24 cellular contexts compared by ENCODE assay signal in genomic region chr21:31164713-31165694, GRCh38.
DNase-seq lines count a peak whose midpoint lies in the region; ATAC-seq, FAIRE-seq and TF ChIP-seq lines count a peak whose summit lies in the region.
"Had no signal": no experiment of that assay in that cellular context is flagged by ENCODE, and none has a peak within 500 bp of the region (broad histone marks: within the 10 kb centered on the region; RNA-seq: fewer than 3 reads in every experiment).

No MANE protein-coding gene starts in this region.

- DNase-seq in activated naive CD4-positive, alpha-beta T cell treated with anti-CD3 and anti-CD28 coated beads for 36 hours, result peak; percentile 56
- DNase-seq in activated naive CD4-positive, alpha-beta T cell (lab: John Stamatoyannopoulos, UW), result no peak
- DNase-seq in GM12892 (ENCODE audit: insufficient read length), result no peak
- no peak for DNase-seq in activated T-helper 2 cell treated with anti-CD3 and anti-CD28 coated beads, Interferon-gamma antibody, Interleukin-2, Interleukin-4, amounts not matched to agents 10 μg/mL and 5 μg/mL and 100 μg/mL, durations not matched to agents 14 hours and 24 hours and 36 hours (ENCODE audit: low spot score)
- peak; percentile 37 for DNase-seq in retina
- DNase-seq in dorsolateral prefrontal cortex, result no peak
- DNase-seq in esophagus muscularis mucosa (ENCODE audit: extremely low spot score), result no peak
- DNase-seq in sciatic nerve (ENCODE audit: low spot score), result no peak
- DNase-seq: H9; MM.1S; NCI-H1417; NCI-H2029 treated with DMSO at 0.1 percent for 48 hours; NCI-H526; PC-9; right cardiac atrium; SK-N-SH; stimulated activated CD4-positive, alpha-beta T cell treated with anti-CD3 and anti-CD28 coated beads, Interleukin-2, amount 100 ng/mL, for 24 hours; stimulated activated CD8-positive, alpha-beta memory T cell treated with anti-CD3 and anti-CD28 coated beads, Interleukin-4, amount 100 ng/mL, for 48 hours; stomach; thyroid gland had no signal

- intact Hi-C loops in activated naive CD4-positive, alpha-beta T cell treated with anti-CD3 and anti-CD28 coated beads for 36 hours (cut with micrococcal nuclease), result no loop called here
- intact Hi-C loops in activated T-helper 2 cell treated with anti-CD3 and anti-CD28 coated beads, Interferon-gamma antibody, Interleukin-2, Interleukin-4, amounts not matched to agents 10 μg/mL and 5 μg/mL and 100 μg/mL, durations not matched to agents 14 hours and 24 hours and 36 hours (cut with micrococcal nuclease), result no loop called here
- intact Hi-C loops in dorsolateral prefrontal cortex (cut with DNase I), result no loop called here
- intact Hi-C loops in esophagus muscularis mucosa (cut with DNase I), result no loop called here
- intact Hi-C loops in sciatic nerve (cut with DNase I), result no loop called here

- no peak for TF ChIP-seq POLR2A in GM12892 (IDR thresholded peaks at IDR 0.05; ENCODE audit: low read depth, low read length)
- no peak for TF ChIP-seq POLR2A in esophagus muscularis mucosa (IDR thresholded peaks at IDR 0.05; ENCODE audit: low read depth)

- no peaks in the 10 kb centered on the region for H3K27me3 ChIP-seq in dorsolateral prefrontal cortex
- no peaks in the 10 kb centered on the region for H3K27me3 ChIP-seq in esophagus muscularis mucosa
- H3K27me3 ChIP-seq: stomach, thyroid gland, vagina had no signal

- CTCF ChIA-PET in activated naive CD4-positive, alpha-beta T cell treated with anti-CD3 and anti-CD28 coated beads for 36 hours (lab: Charles Lee), result interaction anchor here (0.6 to 1.9 kb wide), 4 partner anchors 9 to 67 kb away, joined by 3 to 10 read pairs (median 4); no protein-coding TSS in a partner anchor

- no peak overlapping the region for H3K4me3 ChIP-seq in dorsolateral prefrontal cortex
- no peak overlapping the region for H3K4me3 ChIP-seq in esophagus muscularis mucosa
- H3K4me3 ChIP-seq: coronary artery, PC-9, stomach, thyroid gland, vagina had no signal

- H3K27me3 Mint-ChIP-seq in activated naive CD4-positive, alpha-beta T cell treated with anti-CD3 and anti-CD28 coated beads for 36 hours (ENCODE audit: low read depth), result no peaks in the 10 kb centered on the region
- no peaks in the 10 kb centered on the region for H3K27me3 Mint-ChIP-seq in activated T-helper 2 cell treated with anti-CD3 and anti-CD28 coated beads, Interferon-gamma antibody, Interleukin-2, Interleukin-4, amounts not matched to agents 10 μg/mL and 5 μg/mL and 100 μg/mL, durations not matched to agents 14 hours and 24 hours and 36 hours (ENCODE audit: low read depth)

- no peaks in the 10 kb centered on the region for H3K36me3 ChIP-seq in esophagus muscularis mucosa
- H3K36me3 ChIP-seq: stomach, thyroid gland, vagina had no signal

- ATAC-seq in sciatic nerve, result no peak
- ATAC-seq: left lobe of liver, right cardiac atrium had no signal

- TF ChIP-seq CTCF in dorsolateral prefrontal cortex (IDR thresholded peaks at IDR 0.05 in 54 of 56, conservative IDR thresholded peaks at IDR 0.05 in 2 of 56; ENCODE audit: low read depth in 1 of 56, partially characterized antibody in 56 of 56) (no peak), esophagus muscularis mucosa (IDR thresholded peaks at IDR 0.05) (no peak)

- WGBS in esophagus muscularis mucosa, result 92% methylated on average over 8 of the region's 8 CpGs

- peak; percentile 48 for FAIRE-seq in GM12892 (lab: Jason Lieb, UNC)
- FAIRE-seq: islet of Langerhans had no signal

- peak overlapping the region; percentile 80 for H3K27ac Mint-ChIP-seq in activated naive CD4-positive, alpha-beta T cell treated with anti-CD3 and anti-CD28 coated beads for 36 hours
- H3K27ac Mint-ChIP-seq in activated T-helper 2 cell treated with anti-CD3 and anti-CD28 coated beads, Interferon-gamma antibody, Interleukin-2, Interleukin-4, amounts not matched to agents 10 μg/mL and 5 μg/mL and 100 μg/mL, durations not matched to agents 14 hours and 24 hours and 36 hours, result peak overlapping the region; percentile 73

- no peaks in the 10 kb centered on the region for H3K9me3 Mint-ChIP-seq in activated naive CD4-positive, alpha-beta T cell treated with anti-CD3 and anti-CD28 coated beads for 36 hours
- no peaks in the 10 kb centered on the region for H3K9me3 Mint-ChIP-seq in activated T-helper 2 cell treated with anti-CD3 and anti-CD28 coated beads, Interferon-gamma antibody, Interleukin-2, Interleukin-4, amounts not matched to agents 10 μg/mL and 5 μg/mL and 100 μg/mL, durations not matched to agents 14 hours and 24 hours and 36 hours

- H3K27ac ChIP-seq in dorsolateral prefrontal cortex (peak overlapping the region in 1 of 59 donors; percentile 18), esophagus muscularis mucosa (replicated peaks in 1 of 4) (no peak overlapping the region)
- H3K27ac ChIP-seq: coronary artery, PC-9, stomach, thyroid gland, vagina had no signal

- peaks cover 0 to 6% (median 3%) of the 10 kb centered on the region in 4 donors for H3K4me1 ChIP-seq in esophagus muscularis mucosa
- H3K4me1 ChIP-seq: thyroid gland, vagina had no signal

- no peak overlapping the region for H3K4me3 Mint-ChIP-seq in activated naive CD4-positive, alpha-beta T cell treated with anti-CD3 and anti-CD28 coated beads for 36 hours
- H3K4me3 Mint-ChIP-seq in activated T-helper 2 cell treated with anti-CD3 and anti-CD28 coated beads, Interferon-gamma antibody, Interleukin-2, Interleukin-4, amounts not matched to agents 10 μg/mL and 5 μg/mL and 100 μg/mL, durations not matched to agents 14 hours and 24 hours and 36 hours (ENCODE audit: low read depth), result peak overlapping the region; percentile 34
- H3K4me3 Mint-ChIP-seq: H9 had no signal

- no peak for TF ChIP-seq EP300 in esophagus muscularis mucosa (IDR thresholded peaks at IDR 0.05)

- no peaks in the 10 kb centered on the region for H3K9me3 ChIP-seq in esophagus muscularis mucosa
- H3K9me3 ChIP-seq: SK-N-SH, stomach, thyroid gland, vagina had no signal

- peaks cover 85% of the 10 kb centered on the region for H3K4me1 Mint-ChIP-seq in activated naive CD4-positive, alpha-beta T cell treated with anti-CD3 and anti-CD28 coated beads for 36 hours (ENCODE audit: low read depth)
- peaks cover 63% of the 10 kb centered on the region for H3K4me1 Mint-ChIP-seq in activated T-helper 2 cell treated with anti-CD3 and anti-CD28 coated beads, Interferon-gamma antibody, Interleukin-2, Interleukin-4, amounts not matched to agents 10 μg/mL and 5 μg/mL and 100 μg/mL, durations not matched to agents 14 hours and 24 hours and 36 hours (ENCODE audit: low read depth)

- peaks cover 34% of the 10 kb centered on the region for H3K36me3 Mint-ChIP-seq in activated naive CD4-positive, alpha-beta T cell treated with anti-CD3 and anti-CD28 coated beads for 36 hours (ENCODE audit: low read depth)
- H3K36me3 Mint-ChIP-seq in activated T-helper 2 cell treated with anti-CD3 and anti-CD28 coated beads, Interferon-gamma antibody, Interleukin-2, Interleukin-4, amounts not matched to agents 10 μg/mL and 5 μg/mL and 100 μg/mL, durations not matched to agents 14 hours and 24 hours and 36 hours (ENCODE audit: low read depth), result peaks cover 67% of the 10 kb centered on the region

Comparison
In these comparisons a context has a peak if more than half of its experiments do, and no peak if none do; other contexts are left out.
1. DNase-seq: peak in activated naive CD4-positive, alpha-beta T cell treated with anti-CD3 and anti-CD28 coated beads for 36 hours (single experiment) and retina (single experiment); none in activated naive CD4-positive, alpha-beta T cell (0 of 4), GM12892 (single experiment), activated T-helper 2 cell treated with anti-CD3 and anti-CD28 coated beads, Interferon-gamma antibody, Interleukin-2, Interleukin-4, amounts not matched to agents 10 μg/mL and 5 μg/mL and 100 μg/mL, durations not matched to agents 14 hours and 24 hours and 36 hours (single experiment), dorsolateral prefrontal cortex (0 of 10), esophagus muscularis mucosa (single experiment) and sciatic nerve (single experiment).